Comparison of ENCODE assay signal across 25 cellular contexts in the genomic region with DNA sequence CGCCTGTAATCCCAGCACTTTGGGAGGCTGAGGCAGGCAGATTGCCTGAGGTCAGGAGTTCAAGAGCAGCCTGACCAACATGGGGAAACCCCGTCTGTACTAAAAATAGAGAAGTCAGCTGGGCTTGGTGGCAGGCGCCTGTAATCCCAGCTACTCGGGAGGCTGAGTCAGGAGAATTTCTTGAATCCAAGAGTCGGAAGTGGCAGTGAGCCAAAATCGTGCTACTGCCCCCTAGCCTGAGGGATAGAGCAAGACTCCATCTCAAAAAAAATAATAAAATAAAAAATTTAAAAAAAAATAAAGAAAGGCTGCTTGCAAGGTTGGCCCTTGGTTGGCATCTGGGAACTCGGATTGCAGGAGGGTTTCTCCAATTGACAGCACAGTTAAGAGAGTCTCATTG.
DNase-seq lines count a peak whose midpoint lies in the region; ATAC-seq, FAIRE-seq and TF ChIP-seq lines count a peak whose summit lies in the region.
"Had no signal": no experiment of that assay in that cellular context is flagged by ENCODE, and none has a peak within 500 bp of the region (broad histone marks: within the 10 kb centered on the region; RNA-seq: fewer than 3 reads in every experiment).

No MANE protein-coding gene starts in this region.

- TF ChIP-seq EP300 in Ishikawa (IDR thresholded peaks at IDR 0.05; ENCODE audit: borderline replicate concordance) (no peak), K562 (IDR thresholded peaks at IDR 0.05; ENCODE audit: low read length) (no peak)

- H3K4ac ChIP-seq in mesenchymal stem cell (ENCODE audit: low read depth in 1 of 2, low read length in 2 of 2): no peak overlapping the region

- H2BK5ac ChIP-seq in mesenchymal stem cell (ENCODE audit: low read depth, low read length, poor library complexity, severe bottlenecking): no peak overlapping the region

- CTCF ChIA-PET in K562 (lab: Yijun Ruan, JAX; ENCODE audit: low intra/inter-chr PET ratio): interaction anchor here (0.6 to 3.7 kb wide), 2 partner anchors 19 to 23 kb away, joined by 3 to 19 read pairs; no protein-coding TSS in a partner anchor

- TF ChIP-seq POLR2A in K562 (conservative IDR thresholded peaks at IDR 0.05) (no peak), spleen (IDR thresholded peaks at IDR 0.05) (no peak)

- no TSS peak for BruUV-seq in K562 (replicated peaks; lab: Mats Ljungman, UMichigan)

- TF ChIP-seq CTCF in K562 (IDR thresholded peaks at IDR 0.05 in 2 of 3, conservative IDR thresholded peaks at IDR 0.05 in 1 of 3; ENCODE audit: insufficient read depth in 2 of 3, low read depth in 1 of 3, low read length in 3 of 3) (peak; percentile 14 to 34 (median 22); a peak in 3 of 6 replicates), spleen (IDR thresholded peaks at IDR 0.05 in 8 of 11, conservative IDR thresholded peaks at IDR 0.05 in 3 of 11) (no peak)

- intact Hi-C loops in K562 (cut with micrococcal nuclease): no loop called here
- intact Hi-C loops in spleen (cut with DNase I; ENCODE audit: low total_unique reads): no loop called here

- TF ChIP-seq RAD21 in Ishikawa (IDR thresholded peaks at IDR 0.05; ENCODE audit: low read depth): no peak
- TF ChIP-seq RAD21 in K562 (CRISPR knock-in tag; conservative IDR thresholded peaks at IDR 0.05 in 1 of 2, IDR thresholded peaks at IDR 0.05 in 1 of 2): no peak

- WGBS in K562 (ENCODE audit: insufficient coverage, low coverage, missing lambda C conversion rate): 0% methylated on average over 7 of the region's 7 CpGs
- 82% methylated on average over 6 of the region's 7 CpGs for WGBS in mesenchymal stem cell
- 68 to 82% (median 73%) methylated on average over 7 of the region's 7 CpGs for WGBS in spleen, 5 donors

- in situ Hi-C loops in K562 (cut with MboI): no loop called here

- H3K4me1 ChIP-seq in K562 (replicated peaks in 1 of 2; ENCODE audit: control insufficient read depth in 2 of 2, insufficient read depth in 2 of 2, low read length in 2 of 2) (no peaks in the 10 kb centered on the region), mesenchymal stem cell (ENCODE audit: control insufficient read depth, insufficient read depth, low read depth, low read length) (no peaks in the 10 kb centered on the region), spleen (no peaks in the 10 kb centered on the region)
- H3K4me1 ChIP-seq: gastrocnemius medialis, HAP-1, left lung, neural progenitor cell, upper lobe of right lung had no signal

- H3K27ac ChIP-seq in K562 (ENCODE audit: extremely low read depth, low read depth, low read length) (no peak overlapping the region), mesenchymal stem cell (ENCODE audit: low read length, poor library complexity, severe bottlenecking) (no peak overlapping the region), spleen (no peak overlapping the region)
- H3K27ac ChIP-seq: gastrocnemius medialis, left lung, neural progenitor cell, skin epidermis, upper lobe of right lung had no signal

- ATAC-seq in K562: peak; percentile 42; the same call in 2 of the 3 replicates
- ATAC-seq: activated CD8-positive, alpha-beta memory T cell treated with anti-CD3 and anti-CD28 coated beads, Interleukin-2, amount 10 ng/mL, durations not matched to agents 7 days and 5 days; gastrocnemius medialis; left lung; mucosa of descending colon; Panc1 had no signal

- H3K18ac ChIP-seq in mesenchymal stem cell (ENCODE audit: low read depth in 1 of 2, low read length in 2 of 2): no peak overlapping the region

- POLR2A ChIA-PET in K562 (lab: Yijun Ruan, JAX): interaction anchor here (1.2 kb wide), 1 partner anchor 19 kb away, joined by 3 read pairs; no protein-coding TSS in a partner anchor

- DNase-seq in ELR (ENCODE audit: low read depth) (peak; percentile 53), K562 (ENCODE audit: extremely low read depth in 1 of 4, low spot score in 3 of 4) (peak in 1 of 4 experiments; percentile 53), mesenchymal stem cell (peak; percentile 41), NCI-H510A treated with DMSO at 0.1 percent for 48 hours (lab: John Stamatoyannopoulos, UW) (no peak), NCI-H146 (lab: John Stamatoyannopoulos, UW) (no peak), spleen (no peak)
- DNase-seq in activated CD4-positive, CD25-positive, alpha-beta regulatory T cell (lab: John Stamatoyannopoulos, UW): no peak
- DNase-seq: activated CD8-positive, alpha-beta memory T cell treated with anti-CD3 and anti-CD28 coated beads, Interleukin-2, amount 10 ng/mL, durations not matched to agents 7 days and 5 days; activated naive CD8-positive, alpha-beta T cell treated with anti-CD3 and anti-CD28 coated beads, Interleukin-2, amount 10 ng/mL, durations not matched to agents 7 days and 5 days; cortex of kidney; gastrocnemius medialis; KG1; left lung; mucosa of descending colon; NCI-H1105 treated with DMSO at 0.1 percent for 48 hours; NCI-H2171; NCI-H748 treated with DMSO at 0.1 percent for 48 hours; stimulated activated CD4-positive, alpha-beta T cell treated with anti-CD3 and anti-CD28 coated beads, Interleukin-4, amount 100 ng/mL, for 24 hours; T1000; upper lobe of right lung had no signal

- H3K4me2 ChIP-seq in K562 (ENCODE audit: insufficient read depth, low read length) (no peak overlapping the region), mesenchymal stem cell (ENCODE audit: low read length, poor library complexity, severe bottlenecking) (no peak overlapping the region)
- H3K4me2 ChIP-seq: neural progenitor cell had no signal

- H2AFZ ChIP-seq in K562 (ENCODE audit: low read depth, low read length): no peak overlapping the region
- no peak overlapping the region for H2AFZ ChIP-seq in mesenchymal stem cell (ENCODE audit: low read depth, low read length)
- H2AFZ ChIP-seq: neural progenitor cell had no signal

- H2BK15ac ChIP-seq in mesenchymal stem cell (ENCODE audit: low read depth, poor library complexity, severe bottlenecking): no peak overlapping the region

- H3K9me1 ChIP-seq in K562 (ENCODE audit: control insufficient read depth, insufficient read depth, low read length): no peaks in the 10 kb centered on the region

- H3K14ac ChIP-seq in mesenchymal stem cell (ENCODE audit: low read length in 2 of 2): no peak overlapping the region

- H3K9ac ChIP-seq in K562 (ENCODE audit: insufficient read depth in 1 of 2, low read depth in 2 of 2, low read length in 2 of 2) (no peak overlapping the region), mesenchymal stem cell (ENCODE audit: low read length) (no peak overlapping the region)
- H3K9ac ChIP-seq: neural progenitor cell had no signal

- no peak overlapping the region for H4K91ac ChIP-seq in mesenchymal stem cell (ENCODE audit: low read length)

- no peak for FAIRE-seq in K562 (lab: Jason Lieb, UNC)

- no peak overlapping the region for H2BK12ac ChIP-seq in mesenchymal stem cell (ENCODE audit: low read length in 2 of 2)

- no peak overlapping the region for H4K8ac ChIP-seq in mesenchymal stem cell (ENCODE audit: low read length)

- H3K36me3 ChIP-seq in K562 (ENCODE audit: control insufficient read depth, insufficient read depth, low read length): no peaks in the 10 kb centered on the region
- no peaks in the 10 kb centered on the region for H3K36me3 ChIP-seq in mesenchymal stem cell (ENCODE audit: control insufficient read depth in 1 of 2, insufficient read depth in 2 of 2, low read depth in 1 of 2, low read length in 2 of 2)
- no peaks in the 10 kb centered on the region for H3K36me3 ChIP-seq in spleen
- H3K36me3 ChIP-seq: gastrocnemius medialis, HAP-1, left lung, neural progenitor cell, upper lobe of right lung had no signal

- no peak overlapping the region for H2AK5ac ChIP-seq in mesenchymal stem cell (ENCODE audit: low read length, severe bottlenecking)

- H3K79me2 ChIP-seq in K562 (ENCODE audit: control insufficient read depth, insufficient read depth, low read length): no peaks in the 10 kb centered on the region

- H3K27me3 ChIP-seq in K562 (ENCODE audit: control insufficient read depth in 2 of 2, insufficient read depth in 2 of 2, low read length in 2 of 2): peaks cover 0 to 3% of the 10 kb centered on the region in 2 experiments; a peak in 2 of 5 replicates
- H3K27me3 ChIP-seq in mesenchymal stem cell (ENCODE audit: control insufficient read depth in 1 of 2, insufficient read depth in 1 of 2, low read length in 2 of 2): no peaks in the 10 kb centered on the region
- H3K27me3 ChIP-seq in spleen (replicated peaks in 1 of 7): peaks cover 0 to 20% (median 0%) of the 10 kb centered on the region in 7 donors
- H3K27me3 ChIP-seq: neural progenitor cell had no signal

- H3K23ac ChIP-seq in mesenchymal stem cell (ENCODE audit: low read length in 2 of 2): no peak overlapping the region

- H3K9me3 ChIP-seq in K562 (replicated peaks; ENCODE audit: control insufficient read depth, insufficient read depth, low read depth, low read length): no peaks in the 10 kb centered on the region
- H3K9me3 ChIP-seq in mesenchymal stem cell (ENCODE audit: control insufficient read depth, low read length): no peaks in the 10 kb centered on the region
- no peaks in the 10 kb centered on the region for H3K9me3 ChIP-seq in spleen
- H3K9me3 ChIP-seq: gastrocnemius medialis, HAP-1, left lung, mucosa of descending colon, upper lobe of right lung had no signal

- H4K20me1 ChIP-seq in K562 (replicated peaks; ENCODE audit: control insufficient read depth, insufficient read depth, low read length): no peaks in the 10 kb centered on the region

- no peaks in the 10 kb centered on the region for H3K79me1 ChIP-seq in mesenchymal stem cell (replicated peaks; ENCODE audit: low read length, poor library complexity, severe bottlenecking)

- H3K4me3 ChIP-seq in K562 (no peak overlapping the region), mesenchymal stem cell (ENCODE audit: insufficient read depth in 1 of 2, low read depth in 1 of 2, low read length in 2 of 2) (no peak overlapping the region), spleen (no peak overlapping the region)
- H3K4me3 ChIP-seq: gastrocnemius medialis, HAP-1, left lung, mucosa of descending colon, neural progenitor cell, skin epidermis, upper lobe of right lung had no signal

- H2BK120ac ChIP-seq in mesenchymal stem cell (ENCODE audit: low read depth, low read length): no peak overlapping the region

TF ChIP-seq in Ishikawa, 13 proteins besides CTCF, POLR2A, EP300 and RAD21:
- TF ChIP-seq TCF12 (IDR thresholded peaks at IDR 0.05; ENCODE audit: low read depth) (no peak), NFIC (IDR thresholded peaks at IDR 0.05) (peak; percentile 33)

TF ChIP-seq in K562, 482 proteins besides CTCF, POLR2A, EP300 and RAD21 (continues in another document):
- TF ChIP-seq CBX2 (IDR thresholded peaks at IDR 0.05; ENCODE audit: insufficient read depth, low read length, poor library complexity, severe bottlenecking) (no peak), ZNF174 (CRISPR knock-in tag; IDR thresholded peaks at IDR 0.05) (no peak), ZNF41 (CRISPR knock-in tag; conservative IDR thresholded peaks at IDR 0.05) (no peak), MEF2A (IDR thresholded peaks at IDR 0.05; ENCODE audit: control insufficient read depth, low read depth, low read length) (peak; percentile 72; the same call in 1 of the 2 replicates), GABPA (tag; conservative IDR thresholded peaks at IDR 0.05; ENCODE audit: low read depth) (no peak), FIP1L1 (IDR thresholded peaks at IDR 0.05; ENCODE audit: low read depth, low read length, poor library complexity, severe bottlenecking) (no peak), MYC (IDR thresholded peaks at IDR 0.05; ENCODE audit: low read depth, low read length) (no peak), MYC (CRISPR knock-in tag; IDR thresholded peaks at IDR 0.05; ENCODE audit: borderline replicate concordance, low read depth) (no peak)

Comparison
In these comparisons a context has a peak if more than half of its experiments do, and no peak if none do; other contexts are left out.
1. DNase-seq: peak in ELR (single experiment) and mesenchymal stem cell (single experiment); none in NCI-H510A treated with DMSO at 0.1 percent for 48 hours (single experiment), NCI-H146 (single experiment), spleen (single experiment) and activated CD4-positive, CD25-positive, alpha-beta regulatory T cell (0 of 4).
2. CTCF ChIP-seq: peak in K562 (3 of 3); none in spleen (0 of 11).